Comparison of ENCODE assay signal across 2 cellular contexts in genomic region chr13:65868106-65868505, GRCh38.
TF ChIP-seq lines count a peak whose summit lies in the region.

No MANE protein-coding gene starts in this region.

TF ChIP-seq in GM23338, 12 proteins besides CTCF, POLR2A, EP300 and RAD21:
- no peak for TF ChIP-seq JUNB (IDR thresholded peaks at IDR 0.05; ENCODE audit: unreplicated experiment)
- no peak for TF ChIP-seq POLR2AphosphoS5 (IDR thresholded peaks at IDR 0.05; ENCODE audit: low read depth)
- no peak for TF ChIP-seq STAT1 (IDR thresholded peaks at IDR 0.05; ENCODE audit: unreplicated experiment)
- no peak for TF ChIP-seq NANOG (IDR thresholded peaks at IDR 0.05; ENCODE audit: borderline replicate concordance)
- TF ChIP-seq ZNF462 (CRISPR knock-in tag; IDR thresholded peaks at IDR 0.05), result no peak
- TF ChIP-seq EZH2phosphoT487 (IDR thresholded peaks at IDR 0.05; ENCODE audit: unreplicated experiment), result no peak
- TF ChIP-seq ZNF114 (CRISPR knock-in tag; IDR thresholded peaks at IDR 0.05), result no peak
- TF ChIP-seq ETS1 (IDR thresholded peaks at IDR 0.05), result no peak
- no peak for TF ChIP-seq CREB1 (CRISPR knock-in tag; IDR thresholded peaks at IDR 0.05; ENCODE audit: low read depth)
- TF ChIP-seq REST (IDR thresholded peaks at IDR 0.05; ENCODE audit: unreplicated experiment), result no peak
- no peak for TF ChIP-seq ZNF331 (CRISPR knock-in tag; IDR thresholded peaks at IDR 0.05; ENCODE audit: low read depth)
- TF ChIP-seq EZH2 (IDR thresholded peaks at IDR 0.05; ENCODE audit: low read depth, unreplicated experiment), result no peak

TF ChIP-seq in SK-N-SH, 30 proteins besides CTCF, POLR2A, EP300 and RAD21:
- TF ChIP-seq SMC3 (IDR thresholded peaks at IDR 0.05; ENCODE audit: low read depth, low read length), result no peak
- no peak for TF ChIP-seq IRF3 (IDR thresholded peaks at IDR 0.05; ENCODE audit: low read depth, low read length)
- no peak for TF ChIP-seq GABPA (IDR thresholded peaks at IDR 0.05; ENCODE audit: low read depth)
- TF ChIP-seq TAF1 (IDR thresholded peaks at IDR 0.05; ENCODE audit: borderline replicate concordance, low read depth, low read length), result no peak
- no peak for TF ChIP-seq CHD2 (IDR thresholded peaks at IDR 0.05; ENCODE audit: low read length, partially characterized antibody)
- TF ChIP-seq FOXM1 (IDR thresholded peaks at IDR 0.05; ENCODE audit: low read depth), result no peak
- TF ChIP-seq ELF1 (IDR thresholded peaks at IDR 0.05), result no peak
- TF ChIP-seq GATA2 (CRISPR knock-in tag; IDR thresholded peaks at IDR 0.05), result no peak
